ENCODE assay signal across 22 cellular contexts in the genomic region with DNA sequence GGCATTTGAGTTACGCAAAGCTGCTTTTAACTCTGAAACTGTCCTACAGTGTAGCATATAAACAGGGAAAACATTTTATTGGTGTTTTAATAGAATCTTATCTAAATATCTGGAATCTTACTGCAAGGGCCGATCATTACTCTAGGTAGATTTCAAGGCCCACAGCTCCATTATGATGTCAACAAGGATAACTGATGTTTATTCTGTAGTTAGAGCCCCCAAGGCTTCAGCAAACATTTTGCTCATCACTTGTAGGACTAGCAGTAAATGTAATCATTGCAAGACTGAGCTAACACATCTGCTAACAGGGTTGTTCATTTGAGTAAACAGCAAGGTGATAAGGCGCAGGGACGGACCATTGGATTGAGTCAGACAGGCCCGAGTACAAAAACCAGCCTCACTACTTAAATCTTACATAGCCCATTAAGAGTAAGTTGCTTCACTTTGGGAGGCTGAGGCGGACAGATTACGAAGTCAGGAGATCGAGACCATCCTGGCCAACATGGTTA.
DNase-seq lines count a peak whose midpoint lies in the region; ATAC-seq and TF ChIP-seq lines count a peak whose summit lies in the region.
"Had no signal": no experiment of that assay in that cellular context is flagged by ENCODE, and none has a peak within 500 bp of the region (broad histone marks: within the 10 kb centered on the region; RNA-seq: fewer than 3 reads in every experiment).

No MANE protein-coding gene starts in this region.

- H3K9me3 ChIP-seq in mucosa of descending colon (no peaks in the 10 kb centered on the region), MG63 (no peaks in the 10 kb centered on the region)

- TF ChIP-seq CTCF in fibroblast of villous mesenchyme (IDR thresholded peaks at IDR 0.05; ENCODE audit: insufficient read depth, low read depth, low read length), result no peak
- TF ChIP-seq CTCF in mucosa of descending colon (IDR thresholded peaks at IDR 0.05), result no peak

- no peak overlapping the region for H3K4me3 ChIP-seq in fibroblast of villous mesenchyme (ENCODE audit: low read depth, low read length)
- no peak overlapping the region for H3K4me3 ChIP-seq in mucosa of descending colon
- no peak overlapping the region for H3K4me3 ChIP-seq in MG63
- H3K4me3 ChIP-seq: GM23338, K562, PC-9, SK-N-MC had no signal

- intact Hi-C loops in mucosa of descending colon (cut with DNase I, micrococcal nuclease), result no loop called here

- DNase-seq in DMS153 (lab: John Stamatoyannopoulos, UW), result peak; percentile 20
- no peak for DNase-seq in DMS153 treated with DMSO at 0.1 percent for 48 hours (lab: John Stamatoyannopoulos, UW; ENCODE audit: unreplicated experiment)
- peak; percentile 76 for DNase-seq in HuH-7 (ENCODE audit: low spot score)
- DNase-seq in fibroblast of villous mesenchyme (ENCODE audit: low read depth), result peak; percentile 97
- DNase-seq in mucosa of descending colon, result no peak
- DNase-seq in amygdala (lab: John Stamatoyannopoulos, UW), result no peak
- DNase-seq in MG63, result no peak
- DNase-seq in HCEC 1CT, result no peak
- DNase-seq: 8988T, C1 segment of cervical spinal cord, DMS79 treated with DMSO at 0.1 percent for 48 hours, GDM1, NCI-H1092 treated with DMSO at 0.1 percent for 48 hours, NCI-H187 treated with DMSO at 0.1 percent for 48 hours, NCI-H2171, NCI-H524, PC-9, T-cell had no signal

- H3K36me3 ChIP-seq in mucosa of descending colon (ENCODE audit: low read depth) (no peaks in the 10 kb centered on the region), MG63 (0 out of 2 replicates have a peak, but pooled peaks cover 2% of the 10 kb centered on the region)

- H3K4me1 ChIP-seq in mucosa of descending colon (ENCODE audit: low read depth), result no peaks in the 10 kb centered on the region

- H3K27me3 ChIP-seq in MG63, result no peaks in the 10 kb centered on the region

- ATAC-seq in mucosa of descending colon, result peak; percentile 68
- ATAC-seq: GM23338, K562, Right ventricle myocardium inferior, T-cell had no signal

Comparison
In these comparisons a context has a peak if more than half of its experiments do, and no peak if none do; other contexts are left out.
1. DNase-seq: peak in DMS153 (single experiment), HuH-7 (single experiment) and fibroblast of villous mesenchyme (single experiment); none in DMS153 treated with DMSO at 0.1 percent for 48 hours (single experiment), mucosa of descending colon (0 of 3), amygdala (0 of 56), MG63 (single experiment) and HCEC 1CT (single experiment).